Comparison of ENCODE assay signal across 24 cellular contexts in genomic region chr6:136181858-136182257, GRCh38.
"Had no signal": no experiment of that assay in that cellular context is flagged by ENCODE, and none has a peak within 500 bp of the region (broad histone marks: within the 10 kb centered on the region; RNA-seq: fewer than 3 reads in every experiment).

No MANE protein-coding gene starts in this region.

- H3K27ac Mint-ChIP-seq: activated CD8-positive, alpha-beta T cell treated with anti-CD3 and anti-CD28 coated beads for 36 hours; activated naive CD4-positive, alpha-beta T cell treated with anti-CD3 and anti-CD28 coated beads, Interleukin-2, amount 10 ng/mL, durations not matched to agents 7 days and 5 days; activated naive CD8-positive, alpha-beta T cell treated with anti-CD3 and anti-CD28 coated beads, Interleukin-2, amount 50 U/mL, for 24 hours; activated T-cell treated with anti-CD3 and anti-CD28 coated beads, Interleukin-2, amount 50 U/mL, for 24 hours; activated T-helper 2 cell treated with anti-CD3 and anti-CD28 coated beads, Interferon-gamma antibody, Interleukin-2, Interleukin-4, amounts not matched to agents 10 μg/mL and 5 μg/mL and 100 μg/mL, durations not matched to agents 14 hours and 24 hours and 36 hours; brain; endodermal cell; naive thymus-derived CD8-positive, alpha-beta T cell; stimulated activated naive CD8-positive, alpha-beta T cell treated with anti-CD3 and anti-CD28 coated beads, Interleukin-15, Interleukin-2, amounts not matched to agents 100 ng/mL and 50 ng/mL, for 24 hours had no signal

- H3K36me3 Mint-ChIP-seq: activated naive CD4-positive, alpha-beta T cell treated with anti-CD3 and anti-CD28 coated beads, Interleukin-2, amount 10 ng/mL, durations not matched to agents 7 days and 5 days; brain; naive thymus-derived CD8-positive, alpha-beta T cell had no signal

- DNase-seq: activated CD4-positive, alpha-beta T cell treated with anti-CD3 and anti-CD28 coated beads for 48 hours; activated CD4-positive, CD25-positive, alpha-beta regulatory T cell; activated CD8-positive, alpha-beta T cell treated with anti-CD3 and anti-CD28 coated beads for 36 hours; activated naive CD4-positive, alpha-beta T cell treated with anti-CD3 and anti-CD28 coated beads, Interleukin-2, amount 10 ng/mL, durations not matched to agents 7 days and 5 days; activated naive CD8-positive, alpha-beta T cell treated with anti-CD3 and anti-CD28 coated beads, Interleukin-2, amount 50 U/mL, for 24 hours; activated T-cell treated with anti-CD3 and anti-CD28 coated beads, Interleukin-2, amount 50 U/mL, for 24 hours; anterior cingulate cortex; central memory CD4-positive, alpha-beta T cell; dorsolateral prefrontal cortex; endodermal cell; foreskin melanocyte; glutamatergic neuron; kidney glomerular epithelial cell; mesendoderm; naive thymus-derived CD8-positive, alpha-beta T cell; retina; T-helper 1 cell; T-helper 9 cell; trophoblast cell had no signal

- H3K27me3 Mint-ChIP-seq: activated naive CD4-positive, alpha-beta T cell treated with anti-CD3 and anti-CD28 coated beads, Interleukin-2, amount 10 ng/mL, durations not matched to agents 7 days and 5 days; naive thymus-derived CD8-positive, alpha-beta T cell; stimulated activated naive CD8-positive, alpha-beta T cell treated with anti-CD3 and anti-CD28 coated beads, Interleukin-15, Interleukin-2, amounts not matched to agents 100 ng/mL and 50 ng/mL, for 24 hours had no signal

- H3K4me1 Mint-ChIP-seq: endodermal cell had no signal

- H3K9me3 Mint-ChIP-seq: activated CD8-positive, alpha-beta T cell treated with anti-CD3 and anti-CD28 coated beads for 36 hours; activated naive CD4-positive, alpha-beta T cell treated with anti-CD3 and anti-CD28 coated beads, Interleukin-2, amount 10 ng/mL, durations not matched to agents 7 days and 5 days; activated naive CD8-positive, alpha-beta T cell treated with anti-CD3 and anti-CD28 coated beads, Interleukin-2, amount 50 U/mL, for 24 hours; activated T-cell treated with anti-CD3 and anti-CD28 coated beads, Interleukin-2, amount 50 U/mL, for 24 hours; activated T-helper 2 cell treated with anti-CD3 and anti-CD28 coated beads, Interferon-gamma antibody, Interleukin-2, Interleukin-4, amounts not matched to agents 10 μg/mL and 5 μg/mL and 100 μg/mL, durations not matched to agents 14 hours and 24 hours and 36 hours; brain; endodermal cell; naive thymus-derived CD8-positive, alpha-beta T cell; stimulated activated naive CD8-positive, alpha-beta T cell treated with anti-CD3 and anti-CD28 coated beads, Interleukin-15, Interleukin-2, amounts not matched to agents 100 ng/mL and 50 ng/mL, for 24 hours had no signal

- H3K27me3 ChIP-seq: dorsolateral prefrontal cortex, neutrophil had no signal

- ATAC-seq: activated CD8-positive, alpha-beta T cell treated with anti-CD3 and anti-CD28 coated beads for 36 hours; activated naive CD8-positive, alpha-beta T cell treated with anti-CD3 and anti-CD28 coated beads, Interleukin-2, amount 50 U/mL, for 24 hours; naive thymus-derived CD8-positive, alpha-beta T cell had no signal

- H3K4me3 ChIP-seq: dorsolateral prefrontal cortex, skin epidermis had no signal

- H3K9me3 ChIP-seq: neutrophil had no signal

- H3K27ac ChIP-seq: neutrophil, skin epidermis had no signal

- H3K36me3 ChIP-seq: neutrophil had no signal

- H3K4me3 Mint-ChIP-seq: activated CD8-positive, alpha-beta T cell treated with anti-CD3 and anti-CD28 coated beads for 36 hours; activated naive CD4-positive, alpha-beta T cell treated with anti-CD3 and anti-CD28 coated beads, Interleukin-2, amount 10 ng/mL, durations not matched to agents 7 days and 5 days; activated naive CD8-positive, alpha-beta T cell treated with anti-CD3 and anti-CD28 coated beads, Interleukin-2, amount 50 U/mL, for 24 hours; activated T-cell treated with anti-CD3 and anti-CD28 coated beads, Interleukin-2, amount 50 U/mL, for 24 hours; brain; endodermal cell; naive thymus-derived CD8-positive, alpha-beta T cell; stimulated activated naive CD8-positive, alpha-beta T cell treated with anti-CD3 and anti-CD28 coated beads, Interleukin-15, Interleukin-2, amounts not matched to agents 100 ng/mL and 50 ng/mL, for 24 hours had no signal
